ENCODE assay signal across 26 cellular contexts in the genomic region with DNA sequence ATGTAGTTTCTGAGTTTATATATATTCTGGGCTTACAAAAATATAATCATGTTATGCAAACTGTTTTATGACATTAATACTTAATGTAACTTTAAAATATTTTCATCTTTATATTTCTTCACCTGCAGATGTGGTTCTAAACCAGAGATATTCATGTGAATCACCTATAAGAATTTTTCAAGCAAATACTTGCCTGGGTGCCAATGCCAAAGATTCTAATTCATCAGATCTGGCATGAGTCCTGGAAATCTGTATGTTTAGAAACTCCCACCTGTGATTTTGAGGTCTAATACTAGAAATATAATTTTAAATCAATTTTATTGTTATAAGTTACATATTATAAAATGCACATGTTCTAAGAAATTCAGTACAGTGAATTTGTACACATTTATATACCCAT. TPM values are rescaled to one million over a fixed set of nuclear protein-coding genes. Genes with fewer than 3 reads are reported as not detected.
"Had no signal": no experiment of that assay in that cellular context is flagged by ENCODE, and none has a peak within 500 bp of the region (broad histone marks: within the 10 kb centered on the region; RNA-seq: fewer than 3 reads in every experiment).

No MANE protein-coding gene starts in this region.

- H3K4me2 ChIP-seq: smooth muscle cell had no signal

- H3K27me3 ChIP-seq: neutrophil, pancreas, right atrium auricular region, suprapubic skin, testis, tibial artery, transverse colon, upper lobe of right lung, uterus had no signal

- DNase-seq: nephron progenitor cell; nucleus accumbens; pancreas; retina; spleen; stimulated activated CD4-positive, alpha-beta T cell treated with anti-CD3 and anti-CD28 coated beads, Interleukin-12 subunit alpha, Interleukin-12 subunit beta, amount 100 ng/mL, for 4 hours; stimulated activated CD4-positive, alpha-beta T cell treated with anti-CD3 and anti-CD28 coated beads, Interleukin-1b, Interleukin-23, amount 100 ng/mL, for 48 hours; stimulated activated CD4-positive, alpha-beta T cell treated with anti-CD3 and anti-CD28 coated beads, Interleukin-4, amount 100 ng/mL, for 1 hour; stimulated activated CD4-positive, alpha-beta T cell treated with anti-CD3 and anti-CD28 coated beads, Interleukin-4, amount 100 ng/mL, for 4 hours; stimulated activated CD8-positive, alpha-beta memory T cell treated with anti-CD3 and anti-CD28 coated beads, Interleukin-4, amount 100 ng/mL, for 48 hours; stimulated activated naive CD4-positive, alpha-beta T cell; stimulated activated naive CD8-positive, alpha-beta T cell treated with anti-CD3 and anti-CD28 coated beads, Interleukin-15, amount 100 ng/mL, for 72 hours; stimulated activated naive CD8-positive, alpha-beta T cell treated with anti-CD3 and anti-CD28 coated beads, Interleukin-15, Interleukin-2, amounts not matched to agents 100 U/mL and 50 U/mL, for 24 hours; testis; tibial artery; upper lobe of right lung; uterus had no signal

- H3K4me3 ChIP-seq: pancreas, prostate gland, right atrium auricular region, skin epidermis, smooth muscle cell, spleen, suprapubic skin, testis, tibial artery, transverse colon, upper lobe of right lung, uterus had no signal

- H3K9me3 ChIP-seq: neutrophil, pancreas, prostate gland, right atrium auricular region, spleen, suprapubic skin, testis, tibial artery, transverse colon, upper lobe of right lung, uterus had no signal

- H3K4me1 ChIP-seq: pancreas, prostate gland, right atrium auricular region, suprapubic skin, testis, tibial artery, upper lobe of right lung, uterus had no signal

- H3K36me3 ChIP-seq: neutrophil, pancreas, prostate gland, right atrium auricular region, spleen, suprapubic skin, tibial artery, transverse colon, upper lobe of right lung, uterus had no signal

- H3K27ac ChIP-seq: neutrophil, pancreas, prostate gland, right atrium auricular region, skin epidermis, spleen, suprapubic skin, testis, tibial artery, upper lobe of right lung, uterus had no signal

RNA-seq across cellular contexts. Expression of gene DNAH6, which starts 19.9 kb away (rescaled TPM):
- total RNA-seq: osteocyte, pulmonary artery endothelial cell had no signal
